ENCODE assay signal across 1 cellular context in genomic region chr7:44633254-44634186, GRCh38.
A peak's percentile ranks its signal among the peaks of the same experiment; 100 is the strongest.
TF ChIP-seq lines count a peak whose summit lies in the region.

No MANE protein-coding gene starts in this region.

TF ChIP-seq in endothelial cell of umbilical vein, 7 proteins besides CTCF, POLR2A, EP300 and RAD21 (continued from another document):
- peak; percentile 58 for TF ChIP-seq JUN (IDR thresholded peaks at IDR 0.05; ENCODE audit: borderline replicate concordance, insufficient read depth, insufficient read length, low read depth)
- peak; percentile 57 for TF ChIP-seq POLR2AphosphoS5 (IDR thresholded peaks at IDR 0.05; ENCODE audit: insufficient read depth, low read depth, low read length)
- TF ChIP-seq GATA2 (IDR thresholded peaks at IDR 0.05; ENCODE audit: insufficient read depth, insufficient read length, low read depth, low read length): peak; percentile 97
- TF ChIP-seq EZH2 (IDR thresholded peaks at IDR 0.05; ENCODE audit: borderline replicate concordance, low read depth, low read length, severe bottlenecking): no peak
